In the genomic region with DNA sequence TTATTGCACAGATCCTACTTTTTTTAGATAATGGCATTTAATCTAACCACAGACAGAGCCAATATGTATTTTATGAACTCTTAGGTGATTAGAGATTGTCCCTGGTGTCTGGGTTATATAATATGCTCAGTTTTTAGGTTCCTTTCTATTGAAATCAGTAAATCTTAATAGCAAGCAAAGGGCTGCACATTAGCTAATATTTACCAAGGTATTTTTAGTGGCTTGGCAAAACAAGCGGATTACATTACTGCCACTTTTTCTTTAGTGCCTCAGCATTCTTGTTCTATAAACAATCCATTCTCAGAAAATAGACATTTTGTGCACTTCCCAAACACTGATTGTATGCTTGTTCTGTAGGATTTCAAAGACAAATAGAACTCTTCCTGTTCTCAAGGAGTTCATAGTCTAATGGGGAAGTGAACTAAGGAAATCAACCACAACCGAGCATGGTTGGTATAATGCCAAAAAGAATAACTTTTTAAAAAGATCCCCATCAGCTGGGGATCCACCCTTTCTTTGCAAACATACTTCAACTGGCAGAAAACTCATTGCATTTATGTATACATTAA, we compare ENCODE assay signal across 14 cellular contexts. TPM values are rescaled to one million over a fixed set of nuclear protein-coding genes. Genes with fewer than 3 reads are reported as not detected.
"Had no signal": no experiment of that assay in that cellular context is flagged by ENCODE, and none has a peak within 500 bp of the region (broad histone marks: within the 10 kb centered on the region; RNA-seq: fewer than 3 reads in every experiment).

No MANE protein-coding gene starts in this region.

- H3K9me3 ChIP-seq: ascending aorta, esophagus squamous epithelium had no signal

- H3K4me3 ChIP-seq: ascending aorta, esophagus squamous epithelium, lung, smooth muscle cell had no signal

- H3K4me2 ChIP-seq: smooth muscle cell had no signal

- H3K4me3 Mint-ChIP-seq: activated CD4-positive, alpha-beta memory T cell treated with anti-CD3 and anti-CD28 coated beads, Interleukin-2, amount 10 ng/mL, durations not matched to agents 7 days and 5 days; activated naive CD8-positive, alpha-beta T cell treated with anti-CD3 and anti-CD28 coated beads, Interleukin-2, amount 50 U/mL, for 24 hours; immature natural killer cell had no signal

- H3K36me3 ChIP-seq: ascending aorta, esophagus squamous epithelium had no signal

- H3K27ac ChIP-seq: ascending aorta, esophagus squamous epithelium had no signal

- ATAC-seq: activated naive CD8-positive, alpha-beta T cell treated with anti-CD3 and anti-CD28 coated beads, Interleukin-2, amount 50 U/mL, for 24 hours; naive thymus-derived CD4-positive, alpha-beta T cell; right cardiac atrium had no signal

- H3K27me3 ChIP-seq: ascending aorta had no signal

- H3K27ac Mint-ChIP-seq: activated CD4-positive, alpha-beta memory T cell treated with anti-CD3 and anti-CD28 coated beads, Interleukin-2, amount 10 ng/mL, durations not matched to agents 7 days and 5 days; activated naive CD8-positive, alpha-beta T cell treated with anti-CD3 and anti-CD28 coated beads, Interleukin-2, amount 50 U/mL, for 24 hours had no signal

- H3K4me1 ChIP-seq: esophagus squamous epithelium had no signal

- H3K9me3 Mint-ChIP-seq: activated CD4-positive, alpha-beta memory T cell treated with anti-CD3 and anti-CD28 coated beads, Interleukin-2, amount 10 ng/mL, durations not matched to agents 7 days and 5 days; activated naive CD8-positive, alpha-beta T cell treated with anti-CD3 and anti-CD28 coated beads, Interleukin-2, amount 50 U/mL, for 24 hours; immature natural killer cell had no signal

- DNase-seq: activated CD4-positive, alpha-beta memory T cell treated with anti-CD3 and anti-CD28 coated beads, Interleukin-2, amount 10 ng/mL, durations not matched to agents 7 days and 5 days; activated CD4-positive, alpha-beta T cell treated with anti-CD3 and anti-CD28 coated beads for 1 hour; activated naive CD8-positive, alpha-beta T cell treated with anti-CD3 and anti-CD28 coated beads, Interleukin-2, amount 50 U/mL, for 24 hours; esophagus squamous epithelium; foreskin fibroblast; immature natural killer cell; naive thymus-derived CD4-positive, alpha-beta T cell; right cardiac atrium; stimulated activated naive CD4-positive, alpha-beta T cell treated with Interleukin-2 at 50 U/mL for 16 hours; T-helper 2 cell; trophoblast cell had no signal

- H3K27me3 Mint-ChIP-seq: activated CD4-positive, alpha-beta memory T cell treated with anti-CD3 and anti-CD28 coated beads, Interleukin-2, amount 10 ng/mL, durations not matched to agents 7 days and 5 days; activated naive CD8-positive, alpha-beta T cell treated with anti-CD3 and anti-CD28 coated beads, Interleukin-2, amount 50 U/mL, for 24 hours had no signal

RNA-seq across cellular contexts. Expression of a gene that starts 23.8 kb away (rescaled TPM):
- total RNA-seq: activated CD4-positive, alpha-beta memory T cell treated with anti-CD3 and anti-CD28 coated beads, Interleukin-2, amount 10 ng/mL, durations not matched to agents 7 days and 5 days; ascending aorta; naive thymus-derived CD4-positive, alpha-beta T cell had no signal

RNA-seq across cellular contexts. Expression of a gene that starts 47.9 kb away (rescaled TPM):
- total RNA-seq: activated CD4-positive, alpha-beta memory T cell treated with anti-CD3 and anti-CD28 coated beads, Interleukin-2, amount 10 ng/mL, durations not matched to agents 7 days and 5 days; smooth muscle cell had no signal
